In the genomic region with DNA sequence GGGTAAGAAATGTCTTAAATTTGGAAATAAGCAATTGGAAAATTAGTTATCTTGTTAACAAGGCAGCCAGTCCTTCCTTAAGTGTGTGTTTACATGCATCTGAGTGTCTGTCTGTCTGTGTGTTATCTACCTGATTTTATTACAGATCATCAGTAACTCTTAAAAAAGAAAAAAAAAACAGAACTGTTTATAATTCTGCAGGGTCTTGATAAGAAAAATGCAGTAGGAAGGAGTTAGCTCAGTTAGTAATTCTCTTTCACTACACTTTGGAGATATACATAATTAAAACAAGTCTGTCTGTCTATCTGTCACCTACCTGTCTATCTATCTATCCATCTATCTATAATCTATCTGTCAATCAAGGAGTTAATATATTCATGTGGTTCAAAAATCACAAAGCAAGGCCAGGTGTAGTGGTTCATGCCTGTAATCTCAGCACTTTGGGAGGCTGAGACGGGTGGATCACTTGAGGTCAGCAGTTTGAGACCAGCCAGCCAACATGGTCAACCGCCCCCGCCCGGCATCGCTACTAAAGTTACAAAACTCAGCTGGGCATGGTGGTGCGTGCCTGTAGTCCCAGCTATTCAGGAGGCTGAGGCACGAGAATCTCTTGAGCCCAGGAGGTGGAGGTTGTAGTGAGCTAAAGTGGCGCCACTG, we compare ENCODE assay signal across 1 cellular context.
A peak's percentile ranks its signal among the peaks of the same experiment; 100 is the strongest.
TF ChIP-seq lines count a peak whose summit lies in the region.

No MANE protein-coding gene starts in this region.

TF ChIP-seq in K562, 482 proteins besides CTCF, POLR2A, EP300 and RAD21 (continued from another document and continues in another):
- TF ChIP-seq, protein P1, sequence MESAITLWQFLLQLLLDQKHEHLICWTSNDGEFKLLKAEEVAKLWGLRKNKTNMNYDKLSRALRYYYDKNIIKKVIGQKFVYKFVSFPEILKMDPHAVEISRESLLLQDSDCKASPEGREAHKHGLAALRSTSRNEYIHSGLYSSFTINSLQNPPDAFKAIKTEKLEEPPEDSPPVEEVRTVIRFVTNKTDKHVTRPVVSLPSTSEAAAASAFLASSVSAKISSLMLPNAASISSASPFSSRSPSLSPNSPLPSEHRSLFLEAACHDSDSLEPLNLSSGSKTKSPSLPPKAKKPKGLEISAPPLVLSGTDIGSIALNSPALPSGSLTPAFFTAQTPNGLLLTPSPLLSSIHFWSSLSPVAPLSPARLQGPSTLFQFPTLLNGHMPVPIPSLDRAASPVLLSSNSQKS (CRISPR knock-in tag; IDR thresholded peaks at IDR 0.05), result no peak
- TF ChIP-seq KAT8 (IDR thresholded peaks at IDR 0.05; ENCODE audit: low read depth) (no peak), NEUROD1 (IDR thresholded peaks at IDR 0.05; ENCODE audit: borderline replicate concordance, low read depth, low read length, partially characterized antibody) (no peak), ETV1 (tag; conservative IDR thresholded peaks at IDR 0.05; ENCODE audit: low read depth) (no peak), TGIF2 (CRISPR knock-in tag; IDR thresholded peaks at IDR 0.05) (no peak), ZNF217 (CRISPR knock-in tag; IDR thresholded peaks at IDR 0.05) (no peak), CEBPB (tag; IDR thresholded peaks at IDR 0.05) (no peak), BCL6 (CRISPR knock-in tag; IDR thresholded peaks at IDR 0.05) (no peak), PCBP1 (IDR thresholded peaks at IDR 0.05; ENCODE audit: low read depth, low read length, poor library complexity, severe bottlenecking) (no peak), DPF2 (IDR thresholded peaks at IDR 0.05) (peak; percentile 47), ZNF696 (CRISPR knock-in tag; conservative IDR thresholded peaks at IDR 0.05) (no peak), SMARCA5 (IDR thresholded peaks at IDR 0.05) (no peak; the same call in 1 of the 2 replicates), SMAD4 (CRISPR knock-in tag; conservative IDR thresholded peaks at IDR 0.05) (0 out of 2 replicates have a peak, but pooled peaks have one; percentile 7), ZNF253 (CRISPR knock-in tag; conservative IDR thresholded peaks at IDR 0.05) (no peak), ZNF3 (CRISPR knock-in tag; IDR thresholded peaks at IDR 0.05) (no peak), RBM17 (IDR thresholded peaks at IDR 0.05; ENCODE audit: borderline replicate concordance, low read depth, low read length) (no peak), ZNF143 (CRISPR knock-in tag; IDR thresholded peaks at IDR 0.05) (no peak), POU5F1 (IDR thresholded peaks at IDR 0.05; ENCODE audit: borderline replicate concordance, low read depth, low read length, partially characterized antibody) (no peak), EHMT2 (IDR thresholded peaks at IDR 0.05) (peak; percentile 44; the same call in 1 of the 2 replicates), BRD4 (IDR thresholded peaks at IDR 0.05) (no peak), RBM14 (IDR thresholded peaks at IDR 0.05; ENCODE audit: borderline replicate concordance, insufficient read depth, low read depth, low read length) (no peak), ZNF589 (CRISPR knock-in tag; IDR thresholded peaks at IDR 0.05; ENCODE audit: low read depth) (no peak), CHD4 (IDR thresholded peaks at IDR 0.05; ENCODE audit: insufficient read depth, insufficient replicate concordance, low read depth, low read length, poor library complexity, severe bottlenecking) (no peak), TEAD1 (CRISPR knock-in tag; IDR thresholded peaks at IDR 0.05) (no peak), ZKSCAN8 (CRISPR knock-in tag; IDR thresholded peaks at IDR 0.05) (no peak), ZNF766 (CRISPR knock-in tag; conservative IDR thresholded peaks at IDR 0.05) (no peak), RAD51 (IDR thresholded peaks at IDR 0.05; ENCODE audit: borderline replicate concordance, low read depth) (no peak), ARNT (IDR thresholded peaks at IDR 0.05) (no peak), ZNF75A (CRISPR knock-in tag; IDR thresholded peaks at IDR 0.05) (no peak), CREB1 (IDR thresholded peaks at IDR 0.05) (no peak), CREB1 (CRISPR knock-in tag; IDR thresholded peaks at IDR 0.05) (no peak), ZNF785 (CRISPR knock-in tag; IDR thresholded peaks at IDR 0.05) (no peak), ZNF24 (IDR thresholded peaks at IDR 0.05) (no peak), MEF2A (IDR thresholded peaks at IDR 0.05; ENCODE audit: control insufficient read depth, low read depth, low read length) (no peak)
- TF ChIP-seq, protein P2, sequence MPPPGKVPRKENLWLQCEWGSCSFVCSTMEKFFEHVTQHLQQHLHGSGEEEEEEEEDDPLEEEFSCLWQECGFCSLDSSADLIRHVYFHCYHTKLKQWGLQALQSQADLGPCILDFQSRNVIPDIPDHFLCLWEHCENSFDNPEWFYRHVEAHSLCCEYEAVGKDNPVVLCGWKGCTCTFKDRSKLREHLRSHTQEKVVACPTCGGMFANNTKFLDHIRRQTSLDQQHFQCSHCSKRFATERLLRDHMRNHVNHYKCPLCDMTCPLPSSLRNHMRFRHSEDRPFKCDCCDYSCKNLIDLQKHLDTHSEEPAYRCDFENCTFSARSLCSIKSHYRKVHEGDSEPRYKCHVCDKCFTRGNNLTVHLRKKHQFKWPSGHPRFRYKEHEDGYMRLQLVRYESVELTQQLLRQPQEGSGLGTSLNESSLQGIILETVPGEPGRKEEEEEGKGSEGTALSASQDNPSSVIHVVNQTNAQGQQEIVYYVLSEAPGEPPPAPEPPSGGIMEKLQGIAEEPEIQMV (tag; conservative IDR thresholded peaks at IDR 0.05; ENCODE audit: low read depth), result no peak
- TF ChIP-seq, protein P3, sequence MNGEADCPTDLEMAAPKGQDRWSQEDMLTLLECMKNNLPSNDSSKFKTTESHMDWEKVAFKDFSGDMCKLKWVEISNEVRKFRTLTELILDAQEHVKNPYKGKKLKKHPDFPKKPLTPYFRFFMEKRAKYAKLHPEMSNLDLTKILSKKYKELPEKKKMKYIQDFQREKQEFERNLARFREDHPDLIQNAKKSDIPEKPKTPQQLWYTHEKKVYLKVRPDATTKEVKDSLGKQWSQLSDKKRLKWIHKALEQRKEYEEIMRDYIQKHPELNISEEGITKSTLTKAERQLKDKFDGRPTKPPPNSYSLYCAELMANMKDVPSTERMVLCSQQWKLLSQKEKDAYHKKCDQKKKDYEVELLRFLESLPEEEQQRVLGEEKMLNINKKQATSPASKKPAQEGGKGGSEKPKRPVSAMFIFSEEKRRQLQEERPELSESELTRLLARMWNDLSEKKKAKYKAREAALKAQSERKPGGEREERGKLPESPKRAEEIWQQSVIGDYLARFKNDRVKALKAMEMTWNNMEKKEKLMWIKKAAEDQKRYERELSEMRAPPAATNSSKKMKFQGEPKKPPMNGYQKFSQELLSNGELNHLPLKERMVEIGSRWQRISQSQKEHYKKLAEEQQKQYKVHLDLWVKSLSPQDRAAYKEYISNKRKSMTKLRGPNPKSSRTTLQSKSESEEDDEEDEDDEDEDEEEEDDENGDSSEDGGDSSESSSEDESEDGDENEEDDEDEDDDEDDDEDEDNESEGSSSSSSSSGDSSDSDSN (IDR thresholded peaks at IDR 0.05; ENCODE audit: borderline replicate concordance in 1 of 2, low read depth in 2 of 2, low read length in 2 of 2), result no peak
- TF ChIP-seq, protein P4, sequence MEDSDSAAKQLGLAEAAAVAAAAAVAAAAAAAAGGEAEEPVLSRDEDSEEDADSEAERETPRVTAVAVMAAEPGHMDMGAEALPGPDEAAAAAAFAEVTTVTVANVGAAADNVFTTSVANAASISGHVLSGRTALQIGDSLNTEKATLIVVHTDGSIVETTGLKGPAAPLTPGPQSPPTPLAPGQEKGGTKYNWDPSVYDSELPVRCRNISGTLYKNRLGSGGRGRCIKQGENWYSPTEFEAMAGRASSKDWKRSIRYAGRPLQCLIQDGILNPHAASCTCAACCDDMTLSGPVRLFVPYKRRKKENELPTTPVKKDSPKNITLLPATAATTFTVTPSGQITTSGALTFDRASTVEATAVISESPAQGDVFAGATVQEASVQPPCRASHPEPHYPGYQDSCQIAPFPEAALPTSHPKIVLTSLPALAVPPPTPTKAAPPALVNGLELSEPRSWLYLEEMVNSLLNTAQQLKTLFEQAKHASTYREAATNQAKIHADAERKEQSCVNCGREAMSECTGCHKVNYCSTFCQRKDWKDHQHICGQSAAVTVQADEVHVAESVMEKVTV (CRISPR knock-in tag; IDR thresholded peaks at IDR 0.05), result no peak
- TF ChIP-seq, protein P5, sequence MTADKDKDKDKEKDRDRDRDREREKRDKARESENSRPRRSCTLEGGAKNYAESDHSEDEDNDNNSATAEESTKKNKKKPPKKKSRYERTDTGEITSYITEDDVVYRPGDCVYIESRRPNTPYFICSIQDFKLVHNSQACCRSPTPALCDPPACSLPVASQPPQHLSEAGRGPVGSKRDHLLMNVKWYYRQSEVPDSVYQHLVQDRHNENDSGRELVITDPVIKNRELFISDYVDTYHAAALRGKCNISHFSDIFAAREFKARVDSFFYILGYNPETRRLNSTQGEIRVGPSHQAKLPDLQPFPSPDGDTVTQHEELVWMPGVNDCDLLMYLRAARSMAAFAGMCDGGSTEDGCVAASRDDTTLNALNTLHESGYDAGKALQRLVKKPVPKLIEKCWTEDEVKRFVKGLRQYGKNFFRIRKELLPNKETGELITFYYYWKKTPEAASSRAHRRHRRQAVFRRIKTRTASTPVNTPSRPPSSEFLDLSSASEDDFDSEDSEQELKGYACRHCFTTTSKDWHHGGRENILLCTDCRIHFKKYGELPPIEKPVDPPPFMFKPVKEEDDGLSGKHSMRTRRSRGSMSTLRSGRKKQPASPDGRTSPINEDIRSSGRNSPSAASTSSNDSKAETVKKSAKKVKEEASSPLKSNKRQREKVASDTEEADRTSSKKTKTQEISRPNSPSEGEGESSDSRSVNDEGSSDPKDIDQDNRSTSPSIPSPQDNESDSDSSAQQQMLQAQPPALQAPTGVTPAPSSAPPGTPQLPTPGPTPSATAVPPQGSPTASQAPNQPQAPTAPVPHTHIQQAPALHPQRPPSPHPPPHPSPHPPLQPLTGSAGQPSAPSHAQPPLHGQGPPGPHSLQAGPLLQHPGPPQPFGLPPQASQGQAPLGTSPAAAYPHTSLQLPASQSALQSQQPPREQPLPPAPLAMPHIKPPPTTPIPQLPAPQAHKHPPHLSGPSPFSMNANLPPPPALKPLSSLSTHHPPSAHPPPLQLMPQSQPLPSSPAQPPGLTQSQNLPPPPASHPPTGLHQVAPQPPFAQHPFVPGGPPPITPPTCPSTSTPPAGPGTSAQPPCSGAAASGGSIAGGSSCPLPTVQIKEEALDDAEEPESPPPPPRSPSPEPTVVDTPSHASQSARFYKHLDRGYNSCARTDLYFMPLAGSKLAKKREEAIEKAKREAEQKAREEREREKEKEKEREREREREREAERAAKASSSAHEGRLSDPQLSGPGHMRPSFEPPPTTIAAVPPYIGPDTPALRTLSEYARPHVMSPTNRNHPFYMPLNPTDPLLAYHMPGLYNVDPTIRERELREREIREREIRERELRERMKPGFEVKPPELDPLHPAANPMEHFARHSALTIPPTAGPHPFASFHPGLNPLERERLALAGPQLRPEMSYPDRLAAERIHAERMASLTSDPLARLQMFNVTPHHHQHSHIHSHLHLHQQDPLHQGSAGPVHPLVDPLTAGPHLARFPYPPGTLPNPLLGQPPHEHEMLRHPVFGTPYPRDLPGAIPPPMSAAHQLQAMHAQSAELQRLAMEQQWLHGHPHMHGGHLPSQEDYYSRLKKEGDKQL (CRISPR knock-in tag; IDR thresholded peaks at IDR 0.05; ENCODE audit: borderline replicate concordance), result no peak
- TF ChIP-seq, protein P6, sequence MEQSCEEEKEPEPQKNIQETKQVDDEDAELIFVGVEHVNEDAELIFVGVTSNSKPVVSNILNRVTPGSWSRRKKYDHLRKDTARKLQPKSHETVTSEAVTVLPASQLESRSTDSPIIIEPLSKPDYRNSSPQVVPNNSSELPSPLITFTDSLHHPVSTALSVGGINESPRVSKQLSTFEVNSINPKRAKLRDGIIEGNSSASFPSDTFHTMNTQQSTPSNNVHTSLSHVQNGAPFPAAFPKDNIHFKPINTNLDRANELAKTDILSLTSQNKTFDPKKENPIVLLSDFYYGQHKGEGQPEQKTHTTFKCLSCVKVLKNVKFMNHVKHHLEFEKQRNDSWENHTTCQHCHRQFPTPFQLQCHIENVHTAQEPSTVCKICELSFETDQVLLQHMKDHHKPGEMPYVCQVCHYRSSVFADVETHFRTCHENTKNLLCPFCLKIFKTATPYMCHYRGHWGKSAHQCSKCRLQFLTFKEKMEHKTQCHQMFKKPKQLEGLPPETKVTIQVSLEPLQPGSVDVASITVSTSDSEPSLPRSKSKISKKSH (CRISPR knock-in tag; IDR thresholded peaks at IDR 0.05), result no peak
- TF ChIP-seq, protein P7, sequence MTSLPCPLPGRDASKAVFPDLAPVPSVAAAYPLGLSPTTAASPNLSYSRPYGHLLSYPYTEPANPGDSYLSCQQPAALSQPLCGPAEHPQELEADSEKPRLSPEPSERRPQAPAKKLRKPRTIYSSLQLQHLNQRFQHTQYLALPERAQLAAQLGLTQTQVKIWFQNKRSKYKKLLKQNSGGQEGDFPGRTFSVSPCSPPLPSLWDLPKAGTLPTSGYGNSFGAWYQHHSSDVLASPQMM (CRISPR knock-in tag; IDR thresholded peaks at IDR 0.05), result no peak
- TF ChIP-seq, protein P8, sequence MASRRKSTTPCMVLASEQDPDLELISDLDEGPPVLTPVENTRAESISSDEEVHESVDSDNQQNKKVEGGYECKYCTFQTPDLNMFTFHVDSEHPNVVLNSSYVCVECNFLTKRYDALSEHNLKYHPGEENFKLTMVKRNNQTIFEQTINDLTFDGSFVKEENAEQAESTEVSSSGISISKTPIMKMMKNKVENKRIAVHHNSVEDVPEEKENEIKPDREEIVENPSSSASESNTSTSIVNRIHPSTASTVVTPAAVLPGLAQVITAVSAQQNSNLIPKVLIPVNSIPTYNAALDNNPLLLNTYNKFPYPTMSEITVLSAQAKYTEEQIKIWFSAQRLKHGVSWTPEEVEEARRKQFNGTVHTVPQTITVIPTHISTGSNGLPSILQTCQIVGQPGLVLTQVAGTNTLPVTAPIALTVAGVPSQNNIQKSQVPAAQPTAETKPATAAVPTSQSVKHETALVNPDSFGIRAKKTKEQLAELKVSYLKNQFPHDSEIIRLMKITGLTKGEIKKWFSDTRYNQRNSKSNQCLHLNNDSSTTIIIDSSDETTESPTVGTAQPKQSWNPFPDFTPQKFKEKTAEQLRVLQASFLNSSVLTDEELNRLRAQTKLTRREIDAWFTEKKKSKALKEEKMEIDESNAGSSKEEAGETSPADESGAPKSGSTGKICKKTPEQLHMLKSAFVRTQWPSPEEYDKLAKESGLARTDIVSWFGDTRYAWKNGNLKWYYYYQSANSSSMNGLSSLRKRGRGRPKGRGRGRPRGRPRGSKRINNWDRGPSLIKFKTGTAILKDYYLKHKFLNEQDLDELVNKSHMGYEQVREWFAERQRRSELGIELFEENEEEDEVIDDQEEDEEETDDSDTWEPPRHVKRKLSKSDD (conservative IDR thresholded peaks at IDR 0.05; ENCODE audit: low read length), result no peak
- TF ChIP-seq, protein P9, sequence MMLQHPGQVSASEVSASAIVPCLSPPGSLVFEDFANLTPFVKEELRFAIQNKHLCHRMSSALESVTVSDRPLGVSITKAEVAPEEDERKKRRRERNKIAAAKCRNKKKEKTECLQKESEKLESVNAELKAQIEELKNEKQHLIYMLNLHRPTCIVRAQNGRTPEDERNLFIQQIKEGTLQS (IDR thresholded peaks at IDR 0.05), result no peak
- TF ChIP-seq, protein P9 (CRISPR knock-in tag; conservative IDR thresholded peaks at IDR 0.05), result no peak
